16 cellular contexts compared by ENCODE assay signal in the genomic region with DNA sequence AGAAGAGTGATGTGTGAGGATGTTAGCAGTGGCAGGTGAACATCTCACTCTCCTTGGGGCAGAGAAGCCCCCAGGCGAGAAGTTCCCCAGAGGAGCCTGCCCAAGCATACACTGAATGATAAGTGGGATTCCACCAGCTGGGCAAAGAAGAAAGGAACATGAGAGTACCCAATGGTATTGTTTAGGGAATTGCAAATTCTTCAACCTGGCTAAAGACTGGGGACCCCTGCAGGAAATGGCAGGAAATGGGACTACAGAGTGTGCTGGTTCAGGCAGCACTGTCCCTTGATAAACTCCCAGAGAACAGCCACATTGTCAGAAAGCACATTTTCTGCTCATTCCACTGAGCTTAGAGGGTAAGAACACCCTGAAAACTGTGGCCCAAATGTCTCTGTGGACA.
DNase-seq lines count a peak whose midpoint lies in the region; TF ChIP-seq lines count a peak whose summit lies in the region.
"Had no signal": no experiment of that assay in that cellular context is flagged by ENCODE, and none has a peak within 500 bp of the region (broad histone marks: within the 10 kb centered on the region; RNA-seq: fewer than 3 reads in every experiment).

No MANE protein-coding gene starts in this region.

- H3K27me3 ChIP-seq in endodermal cell (ENCODE audit: control insufficient read depth, insufficient read depth, low read length, poor library complexity, severe bottlenecking) (no peaks in the 10 kb centered on the region), smooth muscle cell (ENCODE audit: low read depth) (no peaks in the 10 kb centered on the region)

- no peaks in the 10 kb centered on the region for H3K79me2 ChIP-seq in smooth muscle cell (ENCODE audit: low read depth)

- no peak overlapping the region for H3K4me2 ChIP-seq in smooth muscle cell
- H3K4me2 ChIP-seq: KMS-11 had no signal

- H3K36me3 Mint-ChIP-seq in endodermal cell (ENCODE audit: low read depth): no peaks in the 10 kb centered on the region
- H3K36me3 Mint-ChIP-seq: activated naive CD4-positive, alpha-beta T cell treated with anti-CD3 and anti-CD28 coated beads, Interleukin-2, amount 10 ng/mL, durations not matched to agents 7 days and 5 days had no signal

- CTCF ChIA-PET in RWPE1 (lab: Yijun Ruan, JAX): no interaction called here

- POLR2A ChIA-PET in RWPE1 (lab: Yijun Ruan, JAX; ENCODE audit: low non-redundant PET): no interaction called here

- H3K4me1 ChIP-seq in endodermal cell (ENCODE audit: control insufficient read depth, insufficient read depth, low read length) (no peaks in the 10 kb centered on the region), smooth muscle cell (ENCODE audit: low read depth) (no peaks in the 10 kb centered on the region)
- H3K4me1 ChIP-seq: psoas muscle had no signal

- no peaks in the 10 kb centered on the region for H3K27me3 Mint-ChIP-seq in endodermal cell (ENCODE audit: insufficient read depth)
- H3K27me3 Mint-ChIP-seq: dendritic cell treated with granulocyte-macrophage colony-stimulating factor and Interleukin-4, amounts not matched to agents 40 ng/mL and 50 ng/mL, for 4 days had no signal

- H3K9ac ChIP-seq in endodermal cell (ENCODE audit: extremely low read depth, low read length, poor library complexity, severe bottlenecking) (no peak overlapping the region), smooth muscle cell (ENCODE audit: low read depth) (no peak overlapping the region)
- H3K9ac ChIP-seq: KMS-11 had no signal

- H3K27ac ChIP-seq in endodermal cell (ENCODE audit: low read depth, low read length) (no peak overlapping the region), smooth muscle cell (ENCODE audit: low read depth) (no peak overlapping the region), RWPE1 (no peak overlapping the region)
- H3K27ac ChIP-seq: KMS-11, psoas muscle had no signal

- 93% methylated on average over 1 of the region's 1 CpG; no CpG with 5 or more reads in 1 of the 2 experiments for WGBS in endodermal cell (ENCODE audit: insufficient coverage in 1 of 2, insufficient read length in 1 of 2), 2 experiments
- WGBS in smooth muscle cell (ENCODE audit: low lambda C conversion rate): 93% methylated on average over 1 of the region's 1 CpG

- TF ChIP-seq CTCF in endodermal cell (conservative IDR thresholded peaks at IDR 0.05) (peak; percentile 77), smooth muscle cell (IDR thresholded peaks at IDR 0.05; ENCODE audit: borderline replicate concordance, insufficient read depth, poor library complexity, severe bottlenecking) (peak; percentile 8), RWPE1 (conservative IDR thresholded peaks at IDR 0.05; ENCODE audit: low read depth) (no peak)

- H3K27ac Mint-ChIP-seq in endodermal cell: no peak overlapping the region
- H3K27ac Mint-ChIP-seq: activated CD4-positive, alpha-beta T cell treated with anti-CD3 and anti-CD28 coated beads, Interleukin-2, amount 10 ng/mL, durations not matched to agents 7 days and 5 days; activated naive CD4-positive, alpha-beta T cell treated with anti-CD3 and anti-CD28 coated beads, Interleukin-2, amount 10 ng/mL, durations not matched to agents 7 days and 5 days; dendritic cell treated with granulocyte-macrophage colony-stimulating factor and Interleukin-4, amounts not matched to agents 40 ng/mL and 50 ng/mL, for 4 days had no signal

- H4K20me1 ChIP-seq in smooth muscle cell (ENCODE audit: low read depth): no peaks in the 10 kb centered on the region

- no peak overlapping the region for H3K4me3 Mint-ChIP-seq in endodermal cell
- H3K4me3 Mint-ChIP-seq: activated CD4-positive, alpha-beta T cell treated with anti-CD3 and anti-CD28 coated beads, Interleukin-2, amount 10 ng/mL, durations not matched to agents 7 days and 5 days; activated naive CD4-positive, alpha-beta T cell treated with anti-CD3 and anti-CD28 coated beads, Interleukin-2, amount 10 ng/mL, durations not matched to agents 7 days and 5 days; dendritic cell treated with granulocyte-macrophage colony-stimulating factor and Interleukin-4, amounts not matched to agents 40 ng/mL and 50 ng/mL, for 4 days had no signal

- no peaks in the 10 kb centered on the region for H3F3A ChIP-seq in smooth muscle cell (ENCODE audit: low read depth)

- H3K4me1 Mint-ChIP-seq in endodermal cell: peaks cover 6% of the 10 kb centered on the region
- H3K4me1 Mint-ChIP-seq: activated CD4-positive, alpha-beta T cell treated with anti-CD3 and anti-CD28 coated beads, Interleukin-2, amount 10 ng/mL, durations not matched to agents 7 days and 5 days; activated naive CD4-positive, alpha-beta T cell treated with anti-CD3 and anti-CD28 coated beads, Interleukin-2, amount 10 ng/mL, durations not matched to agents 7 days and 5 days had no signal

- intact Hi-C loops in posterior vena cava (cut with DNase I): no loop called here

- DNase-seq in NCI-H748 (lab: John Stamatoyannopoulos, UW; ENCODE audit: unreplicated experiment) (peak; percentile 11), NCI-H748 treated with DMSO at 0.1 percent for 48 hours (lab: John Stamatoyannopoulos, UW) (no peak), NCI-H69 (lab: John Stamatoyannopoulos, UW) (peak; percentile 57), endodermal cell (peak; percentile 82), smooth muscle cell (lab: John Stamatoyannopoulos, UW; ENCODE audit: unreplicated experiment) (no peak), NCI-H1092 treated with DMSO at 0.1 percent for 48 hours (lab: John Stamatoyannopoulos, UW) (no peak), RWPE1 (ENCODE audit: low spot score) (no peak), posterior vena cava (ENCODE audit: low spot score) (no peak)
- DNase-seq: activated CD4-positive, alpha-beta T cell treated with anti-CD3 and anti-CD28 coated beads, Interleukin-2, amount 10 ng/mL, durations not matched to agents 7 days and 5 days; activated naive CD4-positive, alpha-beta T cell treated with anti-CD3 and anti-CD28 coated beads, Interleukin-2, amount 10 ng/mL, durations not matched to agents 7 days and 5 days; GF-D8; glutamatergic neuron; psoas muscle; substantia nigra had no signal

- H3K4me3 ChIP-seq in endodermal cell (ENCODE audit: low read length) (no peak overlapping the region), smooth muscle cell (no peak overlapping the region)
- H3K4me3 ChIP-seq: psoas muscle had no signal

- no peak overlapping the region for H2AFZ ChIP-seq in smooth muscle cell (ENCODE audit: low read depth)

- H3K9me3 ChIP-seq in endodermal cell (ENCODE audit: control insufficient read depth, low read length): no peaks in the 10 kb centered on the region
- no peaks in the 10 kb centered on the region for H3K9me3 ChIP-seq in smooth muscle cell (replicated peaks; ENCODE audit: low read depth)
- H3K9me3 ChIP-seq: psoas muscle had no signal

- peaks cover 1% of the 10 kb centered on the region for H3K9me3 Mint-ChIP-seq in endodermal cell
- H3K9me3 Mint-ChIP-seq: activated CD4-positive, alpha-beta T cell treated with anti-CD3 and anti-CD28 coated beads, Interleukin-2, amount 10 ng/mL, durations not matched to agents 7 days and 5 days; activated naive CD4-positive, alpha-beta T cell treated with anti-CD3 and anti-CD28 coated beads, Interleukin-2, amount 10 ng/mL, durations not matched to agents 7 days and 5 days; dendritic cell treated with granulocyte-macrophage colony-stimulating factor and Interleukin-4, amounts not matched to agents 40 ng/mL and 50 ng/mL, for 4 days had no signal

- H3K36me3 ChIP-seq in endodermal cell (ENCODE audit: control insufficient read depth, insufficient read depth, low read length) (no peaks in the 10 kb centered on the region), smooth muscle cell (ENCODE audit: low read depth) (no peaks in the 10 kb centered on the region)

Comparison
In these comparisons a context has a peak if more than half of its experiments do, and no peak if none do; other contexts are left out.
1. DNase-seq: peak in NCI-H748 (single experiment), NCI-H69 (single experiment) and endodermal cell (single experiment); none in NCI-H748 treated with DMSO at 0.1 percent for 48 hours (single experiment), smooth muscle cell (single experiment), NCI-H1092 treated with DMSO at 0.1 percent for 48 hours (single experiment), RWPE1 (single experiment) and posterior vena cava (single experiment).